ENCODE assay signal across 32 cellular contexts in the genomic region with DNA sequence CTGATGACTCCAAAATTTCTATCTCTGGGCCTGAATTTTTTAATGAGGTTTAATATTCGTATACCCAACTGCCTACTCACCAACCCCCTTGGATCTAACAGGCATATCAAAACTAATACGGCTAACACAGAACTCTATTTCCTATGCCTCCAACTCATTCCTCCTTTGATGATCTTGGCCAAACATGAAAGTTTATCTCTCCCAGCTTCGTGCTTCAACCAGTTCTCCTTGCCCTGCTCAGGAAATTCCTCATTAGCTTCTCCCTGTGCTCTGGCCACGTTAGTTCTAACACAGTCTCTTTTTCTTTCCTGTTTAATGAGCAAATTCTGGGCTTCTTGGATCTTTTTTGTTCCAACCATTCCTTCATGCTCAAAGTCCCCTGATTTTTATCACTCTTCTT.
"Had no signal": no experiment of that assay in that cellular context is flagged by ENCODE, and none has a peak within 500 bp of the region (broad histone marks: within the 10 kb centered on the region; RNA-seq: fewer than 3 reads in every experiment).

No MANE protein-coding gene starts in this region.

- H3K27ac ChIP-seq: body of pancreas, cardiac muscle cell, coronary artery, dorsolateral prefrontal cortex, esophagus muscularis mucosa, gastroesophageal sphincter, heart right ventricle, WERI-Rb-1 had no signal

- H3K27ac Mint-ChIP-seq: activated B cell treated with CpG ODN at 0.5 μM for 24 hours; activated CD8-positive, alpha-beta T cell treated with anti-CD3 and anti-CD28 coated beads for 36 hours; activated naive CD4-positive, alpha-beta T cell treated with anti-CD3 and anti-CD28 coated beads, Interleukin-2, amount 10 ng/mL, durations not matched to agents 7 days and 5 days; activated naive CD4-positive, alpha-beta T cell treated with anti-CD3 and anti-CD28 coated beads, Interleukin-2, amount 50 U/mL, for 72 hours; activated naive CD8-positive, alpha-beta T cell treated with anti-CD3 and anti-CD28 coated beads, Interleukin-2, amount 10 ng/mL, durations not matched to agents 7 days and 5 days; activated T-helper 1 cell treated with anti-CD3 and anti-CD28 coated beads, Interleukin-12 subunit alpha, Interleukin-12 subunit beta, Interleukin-2, Interleukin-4 antibody, amounts not matched to agents 30 ng/mL and 10 ng/mL and 1 ng/mL, durations not matched to agents 14 hours and 24 hours and 36 hours; activated T-helper 2 cell treated with anti-CD3 and anti-CD28 coated beads, Interferon-gamma antibody, Interleukin-2, Interleukin-4, amounts not matched to agents 10 μg/mL and 5 μg/mL and 100 μg/mL, durations not matched to agents 14 hours and 24 hours and 36 hours; dendritic cell treated with granulocyte-macrophage colony-stimulating factor and Interleukin-4, amounts not matched to agents 40 ng/mL and 50 ng/mL, for 4 days; effector memory CD8-positive, alpha-beta T cell; T-helper 17 cell; T-helper 2 cell treated with Interferon-gamma antibody and Interleukin-4, amounts not matched to agents 5 μg/mL and 100 μg/mL, for 36 hours had no signal

- H3K27me3 ChIP-seq: body of pancreas, cardiac muscle cell, dorsolateral prefrontal cortex, esophagus muscularis mucosa, gastroesophageal sphincter, heart right ventricle had no signal

- H3K4me3 Mint-ChIP-seq: activated B cell treated with CpG ODN at 0.5 μM for 24 hours; activated CD8-positive, alpha-beta T cell treated with anti-CD3 and anti-CD28 coated beads for 36 hours; activated naive CD4-positive, alpha-beta T cell treated with anti-CD3 and anti-CD28 coated beads, Interleukin-2, amount 10 ng/mL, durations not matched to agents 7 days and 5 days; activated naive CD8-positive, alpha-beta T cell treated with anti-CD3 and anti-CD28 coated beads, Interleukin-2, amount 10 ng/mL, durations not matched to agents 7 days and 5 days; activated T-helper 1 cell treated with anti-CD3 and anti-CD28 coated beads, Interleukin-12 subunit alpha, Interleukin-12 subunit beta, Interleukin-2, Interleukin-4 antibody, amounts not matched to agents 30 ng/mL and 10 ng/mL and 1 ng/mL, durations not matched to agents 14 hours and 24 hours and 36 hours; dendritic cell treated with granulocyte-macrophage colony-stimulating factor and Interleukin-4, amounts not matched to agents 40 ng/mL and 50 ng/mL, for 4 days; effector memory CD8-positive, alpha-beta T cell; T-helper 17 cell; T-helper 2 cell treated with Interferon-gamma antibody and Interleukin-4, amounts not matched to agents 5 μg/mL and 100 μg/mL, for 36 hours had no signal

- H3K36me3 ChIP-seq: cardiac muscle cell, esophagus muscularis mucosa, gastroesophageal sphincter, heart right ventricle, WERI-Rb-1 had no signal

- H3K36me3 Mint-ChIP-seq: activated naive CD4-positive, alpha-beta T cell treated with anti-CD3 and anti-CD28 coated beads, Interleukin-2, amount 10 ng/mL, durations not matched to agents 7 days and 5 days; activated naive CD4-positive, alpha-beta T cell treated with anti-CD3 and anti-CD28 coated beads, Interleukin-2, amount 50 U/mL, for 72 hours; activated naive CD8-positive, alpha-beta T cell treated with anti-CD3 and anti-CD28 coated beads, Interleukin-2, amount 10 ng/mL, durations not matched to agents 7 days and 5 days had no signal

- H3K27me3 Mint-ChIP-seq: activated B cell treated with CpG ODN at 0.5 μM for 24 hours; activated CD8-positive, alpha-beta T cell treated with anti-CD3 and anti-CD28 coated beads for 36 hours; activated naive CD4-positive, alpha-beta T cell treated with anti-CD3 and anti-CD28 coated beads, Interleukin-2, amount 10 ng/mL, durations not matched to agents 7 days and 5 days; dendritic cell treated with granulocyte-macrophage colony-stimulating factor and Interleukin-4, amounts not matched to agents 40 ng/mL and 50 ng/mL, for 4 days; effector memory CD8-positive, alpha-beta T cell; T-helper 17 cell had no signal

- H3K9me3 Mint-ChIP-seq: activated CD8-positive, alpha-beta T cell treated with anti-CD3 and anti-CD28 coated beads for 36 hours; activated T-helper 1 cell treated with anti-CD3 and anti-CD28 coated beads, Interleukin-12 subunit alpha, Interleukin-12 subunit beta, Interleukin-2, Interleukin-4 antibody, amounts not matched to agents 30 ng/mL and 10 ng/mL and 1 ng/mL, durations not matched to agents 14 hours and 24 hours and 36 hours; activated T-helper 2 cell treated with anti-CD3 and anti-CD28 coated beads, Interferon-gamma antibody, Interleukin-2, Interleukin-4, amounts not matched to agents 10 μg/mL and 5 μg/mL and 100 μg/mL, durations not matched to agents 14 hours and 24 hours and 36 hours; T-helper 2 cell treated with Interferon-gamma antibody and Interleukin-4, amounts not matched to agents 5 μg/mL and 100 μg/mL, for 36 hours had no signal

- H3K4me1 ChIP-seq: body of pancreas, esophagus muscularis mucosa, gastroesophageal sphincter, heart right ventricle had no signal

- H3K9me3 ChIP-seq: body of pancreas, esophagus muscularis mucosa, gastroesophageal sphincter had no signal

- H3K4me1 Mint-ChIP-seq: activated B cell treated with CpG ODN at 0.5 μM for 24 hours; activated naive CD4-positive, alpha-beta T cell treated with anti-CD3 and anti-CD28 coated beads, Interleukin-2, amount 10 ng/mL, durations not matched to agents 7 days and 5 days; activated naive CD8-positive, alpha-beta T cell treated with anti-CD3 and anti-CD28 coated beads, Interleukin-2, amount 10 ng/mL, durations not matched to agents 7 days and 5 days; T-helper 17 cell had no signal

- H3K4me3 ChIP-seq: body of pancreas, cardiac muscle cell, coronary artery, dorsolateral prefrontal cortex, esophagus muscularis mucosa, gastroesophageal sphincter, heart right ventricle had no signal

- DNase-seq: activated B cell treated with CpG ODN at 0.5 μM for 24 hours; activated CD4-positive, alpha-beta T cell treated with anti-CD3 and anti-CD28 coated beads for 48 hours; activated CD4-positive, alpha-beta T cell treated with anti-CD3 and anti-CD28 coated beads, Interleukin-2, amount 50 U/mL, for 1 hour; activated CD4-positive, alpha-beta T cell treated with anti-CD3 and anti-CD28 coated beads, Interleukin-2, amount 50 U/mL, for 48 hours; activated CD8-positive, alpha-beta memory T cell treated with anti-CD3 and anti-CD28 coated beads for 24 hours; activated CD8-positive, alpha-beta T cell treated with anti-CD3 and anti-CD28 coated beads for 36 hours; activated effector memory CD4-positive, alpha-beta T cell treated with anti-CD3 and anti-CD28 coated beads, Interleukin-2, amount 50 U/mL, for 16 hours; activated naive CD4-positive, alpha-beta T cell; activated naive CD4-positive, alpha-beta T cell treated with anti-CD3 and anti-CD28 coated beads, Interleukin-2, amount 10 ng/mL, durations not matched to agents 7 days and 5 days; activated naive CD8-positive, alpha-beta T cell treated with anti-CD3 and anti-CD28 coated beads, Interleukin-2, amount 10 ng/mL, durations not matched to agents 7 days and 5 days; activated T-cell treated with anti-CD3 and anti-CD28 coated beads, Interleukin-2, amount 50 U/mL, for 48 hours; body of pancreas; central memory CD4-positive, alpha-beta T cell; cerebellar nuclear complex; dorsolateral prefrontal cortex; effector memory CD8-positive, alpha-beta T cell; erythroblast; foreskin melanocyte; heart right ventricle; T-helper 1 cell; T-helper 17 cell; T1000; WERI-Rb-1 had no signal
